Comparison of ENCODE assay signal across 21 cellular contexts in the genomic region with DNA sequence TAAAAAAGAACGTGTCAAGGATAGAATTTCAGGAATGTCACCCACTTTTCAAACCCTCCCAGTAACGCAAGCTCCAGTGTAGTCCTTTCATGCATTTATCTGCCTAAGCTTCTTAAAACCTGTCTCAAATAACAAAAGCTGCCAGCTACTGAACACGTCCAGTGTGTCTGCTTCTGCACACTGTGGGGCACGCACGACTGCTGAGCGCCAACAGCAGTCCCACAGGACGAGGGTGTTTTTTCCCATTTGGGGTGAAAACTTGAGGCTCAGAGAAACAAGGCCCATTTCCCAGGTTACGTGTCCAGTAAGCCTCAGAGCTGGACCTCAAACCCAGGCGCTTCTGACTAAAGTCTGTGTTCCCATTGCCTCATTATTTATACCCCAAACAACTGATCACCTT.
"Had no signal": no experiment of that assay in that cellular context is flagged by ENCODE, and none has a peak within 500 bp of the region (broad histone marks: within the 10 kb centered on the region; RNA-seq: fewer than 3 reads in every experiment).

No MANE protein-coding gene starts in this region.

- H3K27ac Mint-ChIP-seq: stimulated activated effector memory CD8-positive, alpha-beta T cell treated with anti-CD3 and anti-CD28 coated beads, Interleukin-12 subunit alpha, Interleukin-12 subunit beta, amount 100 ng/mL, for 72 hours had no signal

- H3K4me3 ChIP-seq: esophagus muscularis mucosa, gastrocnemius medialis, heart right ventricle, mucosa of descending colon, ovary, smooth muscle cell, thoracic aorta had no signal

- ATAC-seq: gastrocnemius medialis; heart right ventricle; mucosa of descending colon; natural killer cell; right cardiac atrium; stimulated activated effector memory CD8-positive, alpha-beta T cell treated with anti-CD3 and anti-CD28 coated beads, Interleukin-12 subunit alpha, Interleukin-12 subunit beta, amount 100 ng/mL, for 72 hours; stimulated activated naive CD8-positive, alpha-beta T cell treated with anti-CD3 and anti-CD28 coated beads, Interleukin-15, amount 100 ng/mL, for 72 hours had no signal

- H3K4me1 Mint-ChIP-seq: neural crest cell; stimulated activated effector memory CD8-positive, alpha-beta T cell treated with anti-CD3 and anti-CD28 coated beads, Interleukin-12 subunit alpha, Interleukin-12 subunit beta, amount 100 ng/mL, for 72 hours; stimulated activated naive CD8-positive, alpha-beta T cell treated with anti-CD3 and anti-CD28 coated beads, Interleukin-15, amount 100 ng/mL, for 72 hours had no signal

- H3K36me3 Mint-ChIP-seq: natural killer cell had no signal

- H3K27me3 Mint-ChIP-seq: stimulated activated naive CD8-positive, alpha-beta T cell treated with anti-CD3 and anti-CD28 coated beads, Interleukin-15, amount 100 ng/mL, for 72 hours had no signal

- H3K4me3 Mint-ChIP-seq: natural killer cell; neural crest cell; stimulated activated effector memory CD8-positive, alpha-beta T cell treated with anti-CD3 and anti-CD28 coated beads, Interleukin-12 subunit alpha, Interleukin-12 subunit beta, amount 100 ng/mL, for 72 hours; stimulated activated naive CD8-positive, alpha-beta T cell treated with anti-CD3 and anti-CD28 coated beads, Interleukin-15, amount 100 ng/mL, for 72 hours had no signal

- H3K9me3 Mint-ChIP-seq: natural killer cell; neural crest cell; stimulated activated effector memory CD8-positive, alpha-beta T cell treated with anti-CD3 and anti-CD28 coated beads, Interleukin-12 subunit alpha, Interleukin-12 subunit beta, amount 100 ng/mL, for 72 hours; stimulated activated naive CD8-positive, alpha-beta T cell treated with anti-CD3 and anti-CD28 coated beads, Interleukin-15, amount 100 ng/mL, for 72 hours had no signal

- H3K36me3 ChIP-seq: ovary had no signal

- H3K27me3 ChIP-seq: esophagus muscularis mucosa, gastrocnemius medialis, heart right ventricle, ovary had no signal

- H3K9me3 ChIP-seq: esophagus muscularis mucosa, gastrocnemius medialis, heart right ventricle, mucosa of descending colon, ovary, thoracic aorta had no signal

- DNase-seq: effector memory CD4-positive, alpha-beta T cell; gastrocnemius medialis; heart right ventricle; hypothalamus; kidney glomerular epithelial cell; mucosa of descending colon; natural killer cell; nucleus accumbens; ovary; right cardiac atrium; stimulated activated CD4-positive, alpha-beta T cell treated with anti-CD3 and anti-CD28 coated beads, Interleukin-2, amount 100 ng/mL, for 48 hours; stimulated activated CD8-positive, alpha-beta memory T cell treated with anti-CD3 and anti-CD28 coated beads, Interleukin-4, amount 100 ng/mL, for 48 hours; stimulated activated naive CD8-positive, alpha-beta T cell treated with anti-CD3 and anti-CD28 coated beads, Interleukin-15, amount 100 ng/mL, for 72 hours; substantia nigra; trophoblast cell had no signal

- H3K27ac ChIP-seq: epithelial cell of prostate, esophagus muscularis mucosa, gastrocnemius medialis, heart right ventricle, ovary, thoracic aorta had no signal
